8 cellular contexts compared by ENCODE assay signal in genomic region chr11:128724891-128725611, GRCh38. TPM values are rescaled to one million over a fixed set of nuclear protein-coding genes. Genes with fewer than 3 reads are reported as not detected.
DNase-seq lines count a peak whose midpoint lies in the region; ATAC-seq and TF ChIP-seq lines count a peak whose summit lies in the region.

No MANE protein-coding gene starts in this region.

- peak overlapping the region; percentile 88 for H3K27ac Mint-ChIP-seq in activated naive CD8-positive, alpha-beta T cell treated with anti-CD3 and anti-CD28 coated beads, Interleukin-2, amount 10 ng/mL, durations not matched to agents 7 days and 5 days
- no peak overlapping the region for H3K27ac Mint-ChIP-seq in type B pancreatic cell

- peaks cover 90% of the 10 kb centered on the region for H3K4me1 Mint-ChIP-seq in activated naive CD8-positive, alpha-beta T cell treated with anti-CD3 and anti-CD28 coated beads, Interleukin-2, amount 10 ng/mL, durations not matched to agents 7 days and 5 days
- H3K4me1 Mint-ChIP-seq in type B pancreatic cell (ENCODE audit: unreplicated experiment): peaks cover 54% of the 10 kb centered on the region

- no peaks in the 10 kb centered on the region for H3K36me3 ChIP-seq in left ventricle myocardium inferior
- H3K36me3 ChIP-seq in right atrium auricular region: no peaks in the 10 kb centered on the region

- H3K27me3 ChIP-seq in left ventricle myocardium inferior (ENCODE audit: low read depth): peaks cover 6% of the 10 kb centered on the region
- no peaks in the 10 kb centered on the region for H3K27me3 ChIP-seq in right atrium auricular region

- intact Hi-C loops in left ventricle myocardium inferior (cut with micrococcal nuclease): no loop called here

- no peak overlapping the region for H3K4me3 ChIP-seq in left ventricle myocardium inferior
- no peak overlapping the region for H3K4me3 ChIP-seq in right atrium auricular region

- peak overlapping the region; percentile 70 for H3K4me3 Mint-ChIP-seq in activated naive CD8-positive, alpha-beta T cell treated with anti-CD3 and anti-CD28 coated beads, Interleukin-2, amount 10 ng/mL, durations not matched to agents 7 days and 5 days
- H3K4me3 Mint-ChIP-seq in type B pancreatic cell: peak overlapping the region; percentile 18

- H3K36me3 Mint-ChIP-seq in activated naive CD8-positive, alpha-beta T cell treated with anti-CD3 and anti-CD28 coated beads, Interleukin-2, amount 10 ng/mL, durations not matched to agents 7 days and 5 days: peaks cover 19% of the 10 kb centered on the region
- H3K36me3 Mint-ChIP-seq in type B pancreatic cell: peaks cover 3% of the 10 kb centered on the region

- H3K4me1 ChIP-seq in left ventricle myocardium inferior: peaks cover 99% of the 10 kb centered on the region
- peaks cover 4 to 75% of the 10 kb centered on the region in 2 donors for H3K4me1 ChIP-seq in right atrium auricular region

- H3K9me3 ChIP-seq in left ventricle myocardium inferior (replicated peaks) (no peaks in the 10 kb centered on the region), right atrium auricular region (no peaks in the 10 kb centered on the region)

- peak overlapping the region; percentile 72 for H3K27ac ChIP-seq in left ventricle myocardium inferior (replicated peaks)
- H3K27ac ChIP-seq in right atrium auricular region: no peak overlapping the region

- no peak for TF ChIP-seq CTCF in left ventricle myocardium inferior (IDR thresholded peaks at IDR 0.05; ENCODE audit: borderline replicate concordance)
- TF ChIP-seq CTCF in right atrium auricular region (IDR thresholded peaks at IDR 0.05): no peak
- TF ChIP-seq CTCF in type B pancreatic cell (conservative IDR thresholded peaks at IDR 0.05): no peak

- POLR2A ChIA-PET in activated naive CD8-positive, alpha-beta T cell treated with anti-CD3 and anti-CD28 coated beads, Interleukin-2, amount 10 ng/mL, durations not matched to agents 7 days and 5 days (lab: Charles Lee): interaction anchor here (0.6 to 2.9 kb wide), 5 partner anchors 11 to 47 kb away, joined by 3 to 17 read pairs (median 10); partner anchors contain the start of gene FLI1

- no peaks in the 10 kb centered on the region for H3K27me3 Mint-ChIP-seq in activated naive CD8-positive, alpha-beta T cell treated with anti-CD3 and anti-CD28 coated beads, Interleukin-2, amount 10 ng/mL, durations not matched to agents 7 days and 5 days
- peaks cover 34% of the 10 kb centered on the region for H3K27me3 Mint-ChIP-seq in type B pancreatic cell

- no peak for DNase-seq in left ventricle myocardium inferior
- DNase-seq in right atrium auricular region (ENCODE audit: low spot score): no peak
- DNase-seq in activated naive CD8-positive, alpha-beta T cell treated with anti-CD3 and anti-CD28 coated beads, Interleukin-2, amount 10 ng/mL, durations not matched to agents 7 days and 5 days: peak; percentile 53
- DNase-seq in type B pancreatic cell (ENCODE audit: extremely low spot score, unreplicated experiment): no peak
- no peak for DNase-seq in NCI-H1092 (lab: John Stamatoyannopoulos, UW)

- no peaks in the 10 kb centered on the region for H3K9me3 Mint-ChIP-seq in activated naive CD8-positive, alpha-beta T cell treated with anti-CD3 and anti-CD28 coated beads, Interleukin-2, amount 10 ng/mL, durations not matched to agents 7 days and 5 days
- H3K9me3 Mint-ChIP-seq in type B pancreatic cell: no peaks in the 10 kb centered on the region

- ATAC-seq in HG03280 (IDR thresholded peaks at IDR 0.05; ENCODE audit: unreplicated experiment) (peak; percentile 16), HG02852 (IDR thresholded peaks at IDR 0.05; ENCODE audit: unreplicated experiment) (no peak), HG03135 (IDR thresholded peaks at IDR 0.05; ENCODE audit: unreplicated experiment) (no peak)
- no peak for ATAC-seq in activated naive CD8-positive, alpha-beta T cell treated with anti-CD3 and anti-CD28 coated beads, Interleukin-2, amount 10 ng/mL, durations not matched to agents 7 days and 5 days (ENCODE audit: low read depth)

RNA-seq across cellular contexts. Expression of gene FLI1, which starts 31.2 kb away (rescaled TPM):
- total RNA-seq in left ventricle myocardium inferior: 16.4 TPM
- total RNA-seq in right atrium auricular region: 10 to 100 TPM; 12.3 to 25.2 TPM
- 10 to 100 TPM; 83.4 to 86.5 TPM for total RNA-seq in activated naive CD8-positive, alpha-beta T cell treated with anti-CD3 and anti-CD28 coated beads, Interleukin-2, amount 10 ng/mL, durations not matched to agents 7 days and 5 days
- total RNA-seq in type B pancreatic cell (ENCODE audit: low replicate concordance): 2.4 and 20.2 TPM in 2 replicates
